In genomic region chr12:92403210-92404175, GRCh38 we compare ENCODE assay signal across 8 cellular contexts.
DNase-seq lines count a peak whose midpoint lies in the region; ATAC-seq and TF ChIP-seq lines count a peak whose summit lies in the region.

No MANE protein-coding gene starts in this region.

- DNase-seq in GM12865 (ENCODE audit: low read depth) (peak; percentile 97), NCI-H82 treated with DMSO at 0.1 percent for 48 hours (lab: John Stamatoyannopoulos, UW; ENCODE audit: unreplicated experiment) (peak; percentile 14), pons (ENCODE audit: low spot score) (no peak), ovary (no peak), endothelial cell (ENCODE audit: low spot score) (no peak)
- DNase-seq in activated naive CD8-positive, alpha-beta T cell treated with anti-CD3 and anti-CD28 coated beads, Interleukin-2, amount 50 U/mL, for 24 hours: peak; percentile 52
- peak; percentile 20 to 27 for DNase-seq in stimulated activated CD8-positive, alpha-beta memory T cell treated with anti-CD3 and anti-CD28 coated beads, Interleukin-4, amount 100 ng/mL, for 4 hours (ENCODE audit: low read depth in 2 of 2, low spot score in 1 of 2)

- ATAC-seq in GM21717 (IDR thresholded peaks at IDR 0.05; ENCODE audit: unreplicated experiment): peak; percentile 87
- peak; percentile 71 for ATAC-seq in activated naive CD8-positive, alpha-beta T cell treated with anti-CD3 and anti-CD28 coated beads, Interleukin-2, amount 50 U/mL, for 24 hours

- intact Hi-C loops in ovary (cut with DNase I): no loop called here

- peaks cover 13% of the 10 kb centered on the region for H3K36me3 Mint-ChIP-seq in activated naive CD8-positive, alpha-beta T cell treated with anti-CD3 and anti-CD28 coated beads, Interleukin-2, amount 50 U/mL, for 24 hours (ENCODE audit: low read depth)
- no peaks in the 10 kb centered on the region for H3K36me3 Mint-ChIP-seq in endothelial cell (ENCODE audit: low read depth, unreplicated experiment)

- peak overlapping the region; percentile 27 for H3K4me3 ChIP-seq in GM12865 (ENCODE audit: low read depth, low read length)
- no peak overlapping the region for H3K4me3 ChIP-seq in ovary

- no peaks in the 10 kb centered on the region for H3K27me3 Mint-ChIP-seq in activated naive CD8-positive, alpha-beta T cell treated with anti-CD3 and anti-CD28 coated beads, Interleukin-2, amount 50 U/mL, for 24 hours
- no peaks in the 10 kb centered on the region for H3K27me3 Mint-ChIP-seq in endothelial cell (ENCODE audit: unreplicated experiment)

- no peak for TF ChIP-seq POLR2A in ovary (IDR thresholded peaks at IDR 0.05)

- H3K4me3 Mint-ChIP-seq in activated naive CD8-positive, alpha-beta T cell treated with anti-CD3 and anti-CD28 coated beads, Interleukin-2, amount 50 U/mL, for 24 hours: peak overlapping the region; percentile 40
- H3K4me3 Mint-ChIP-seq in endothelial cell (ENCODE audit: unreplicated experiment): no peak overlapping the region

- peaks cover 88% of the 10 kb centered on the region for H3K4me1 Mint-ChIP-seq in activated naive CD8-positive, alpha-beta T cell treated with anti-CD3 and anti-CD28 coated beads, Interleukin-2, amount 50 U/mL, for 24 hours
- peaks cover 9% of the 10 kb centered on the region for H3K4me1 Mint-ChIP-seq in endothelial cell (ENCODE audit: unreplicated experiment)

- H3K27ac Mint-ChIP-seq in activated naive CD8-positive, alpha-beta T cell treated with anti-CD3 and anti-CD28 coated beads, Interleukin-2, amount 50 U/mL, for 24 hours: peak overlapping the region; percentile 92
- no peak overlapping the region for H3K27ac Mint-ChIP-seq in endothelial cell (ENCODE audit: unreplicated experiment)

- H3K9me3 Mint-ChIP-seq in activated naive CD8-positive, alpha-beta T cell treated with anti-CD3 and anti-CD28 coated beads, Interleukin-2, amount 50 U/mL, for 24 hours: no peaks in the 10 kb centered on the region
- H3K9me3 Mint-ChIP-seq in endothelial cell (ENCODE audit: unreplicated experiment): no peaks in the 10 kb centered on the region

- TF ChIP-seq CTCF in GM12865 (IDR thresholded peaks at IDR 0.05; ENCODE audit: insufficient read depth, low read depth, low read length, missing control alignments) (no peak), ovary (IDR thresholded peaks at IDR 0.05) (no peak), endothelial cell (IDR thresholded peaks at IDR 0.05; ENCODE audit: unreplicated experiment) (no peak)

- H3K27me3 ChIP-seq in ovary: no peaks in the 10 kb centered on the region

- 88 to 91% (median 88%) methylated on average over 3 of the region's 3 CpGs for WGBS in ovary, 3 donors

- no peak for TF ChIP-seq EP300 in ovary (IDR thresholded peaks at IDR 0.05)

- no peak overlapping the region for H3K27ac ChIP-seq in ovary

- no peaks in the 10 kb centered on the region for H3K36me3 ChIP-seq in ovary

- H3K9me3 ChIP-seq in ovary: no peaks in the 10 kb centered on the region

- no peaks in the 10 kb centered on the region for H3K4me1 ChIP-seq in ovary (ENCODE audit: insufficient read depth)

Comparison
In these comparisons a context has a peak if more than half of its experiments do, and no peak if none do; other contexts are left out.
1. DNase-seq: peak in GM12865 (single experiment), NCI-H82 treated with DMSO at 0.1 percent for 48 hours (single experiment), activated naive CD8-positive, alpha-beta T cell treated with anti-CD3 and anti-CD28 coated beads, Interleukin-2, amount 50 U/mL, for 24 hours (single experiment) and stimulated activated CD8-positive, alpha-beta memory T cell treated with anti-CD3 and anti-CD28 coated beads, Interleukin-4, amount 100 ng/mL, for 4 hours (2 of 2); none in pons (single experiment), ovary (0 of 5) and endothelial cell (single experiment).